In the genomic region with DNA sequence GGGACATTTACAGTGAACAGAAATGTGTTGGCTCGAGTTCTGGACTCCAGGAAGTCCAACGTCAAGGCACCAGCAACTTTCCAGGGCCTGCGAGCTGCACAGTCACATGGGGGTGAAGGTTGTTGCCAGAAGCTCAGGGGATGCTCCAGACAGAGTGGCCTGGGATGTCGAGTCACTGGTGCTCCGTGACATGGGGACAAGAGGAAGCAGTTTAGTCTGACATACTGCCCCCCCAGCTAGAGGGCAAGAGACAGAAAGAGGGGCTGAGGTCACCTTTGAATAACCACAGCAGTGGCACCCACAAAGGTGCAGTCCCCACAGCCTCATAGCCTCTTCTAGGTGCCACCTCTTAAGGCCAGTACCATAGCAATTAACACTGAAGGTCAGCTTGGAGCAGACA, we compare ENCODE assay signal across 1 cellular context. TPM values are rescaled to one million over a fixed set of nuclear protein-coding genes. Genes with fewer than 3 reads are reported as not detected.
"Had no signal": no experiment of that assay in that cellular context is flagged by ENCODE, and none has a peak within 500 bp of the region (broad histone marks: within the 10 kb centered on the region; RNA-seq: fewer than 3 reads in every experiment).

No MANE protein-coding gene starts in this region.

RNA-seq across cellular contexts. Expression of gene APOBEC3D, which starts 3.6 kb away (rescaled TPM):
- total RNA-seq: body of pancreas had no signal
